Comparison of ENCODE assay signal across 1 cellular context in the genomic region with DNA sequence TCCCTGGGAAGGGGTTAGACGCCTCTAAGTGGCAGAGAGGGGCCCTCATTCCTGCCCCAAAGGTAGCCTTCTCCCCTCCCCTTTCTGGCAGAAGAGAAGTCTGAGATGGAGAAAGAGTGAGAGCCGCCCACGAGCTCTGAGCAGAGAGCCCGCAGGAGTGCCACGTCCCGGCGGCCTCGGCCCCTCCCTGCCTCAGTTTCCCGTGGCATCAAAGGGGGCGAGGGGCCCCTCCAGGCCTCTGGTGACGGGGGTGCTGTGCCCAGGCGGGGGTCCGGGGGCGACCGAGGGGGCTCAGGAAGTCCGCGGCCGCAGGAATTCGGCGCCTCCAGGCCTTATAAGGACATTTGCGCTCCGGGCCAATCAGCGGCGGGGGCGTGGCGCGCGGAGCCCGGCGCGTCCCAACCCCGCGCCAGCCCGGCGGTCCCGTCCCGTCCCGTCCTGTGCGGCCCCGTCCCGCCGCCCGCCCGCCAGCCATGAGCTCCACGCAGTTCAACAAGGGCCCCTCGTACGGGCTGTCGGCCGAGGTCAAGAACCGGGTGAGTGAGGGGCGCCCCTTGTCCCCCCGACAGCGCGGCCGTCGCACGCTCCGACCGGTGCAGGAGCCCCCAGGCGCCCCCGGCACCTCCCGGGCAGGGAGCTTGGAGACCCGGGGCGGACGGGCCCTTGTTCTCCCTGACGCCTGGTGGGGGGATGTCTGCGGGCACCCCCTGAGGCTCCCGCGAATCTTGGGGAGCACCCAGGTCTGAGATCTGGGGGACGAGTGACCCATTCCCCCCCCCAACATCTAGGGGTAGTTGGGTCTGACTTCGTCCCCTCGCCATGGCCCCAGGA.
TF ChIP-seq lines count a peak whose summit lies in the region.

A gene (plus strand): TSS at position 420 of the 831 bp plus-strand sequence. CDS start 54 bp downstream, at position 474.

TF ChIP-seq in GM12878, 131 proteins besides CTCF, POLR2A, EP300 and RAD21 (continued from another document and continues in another):
- TF ChIP-seq, protein P1, sequence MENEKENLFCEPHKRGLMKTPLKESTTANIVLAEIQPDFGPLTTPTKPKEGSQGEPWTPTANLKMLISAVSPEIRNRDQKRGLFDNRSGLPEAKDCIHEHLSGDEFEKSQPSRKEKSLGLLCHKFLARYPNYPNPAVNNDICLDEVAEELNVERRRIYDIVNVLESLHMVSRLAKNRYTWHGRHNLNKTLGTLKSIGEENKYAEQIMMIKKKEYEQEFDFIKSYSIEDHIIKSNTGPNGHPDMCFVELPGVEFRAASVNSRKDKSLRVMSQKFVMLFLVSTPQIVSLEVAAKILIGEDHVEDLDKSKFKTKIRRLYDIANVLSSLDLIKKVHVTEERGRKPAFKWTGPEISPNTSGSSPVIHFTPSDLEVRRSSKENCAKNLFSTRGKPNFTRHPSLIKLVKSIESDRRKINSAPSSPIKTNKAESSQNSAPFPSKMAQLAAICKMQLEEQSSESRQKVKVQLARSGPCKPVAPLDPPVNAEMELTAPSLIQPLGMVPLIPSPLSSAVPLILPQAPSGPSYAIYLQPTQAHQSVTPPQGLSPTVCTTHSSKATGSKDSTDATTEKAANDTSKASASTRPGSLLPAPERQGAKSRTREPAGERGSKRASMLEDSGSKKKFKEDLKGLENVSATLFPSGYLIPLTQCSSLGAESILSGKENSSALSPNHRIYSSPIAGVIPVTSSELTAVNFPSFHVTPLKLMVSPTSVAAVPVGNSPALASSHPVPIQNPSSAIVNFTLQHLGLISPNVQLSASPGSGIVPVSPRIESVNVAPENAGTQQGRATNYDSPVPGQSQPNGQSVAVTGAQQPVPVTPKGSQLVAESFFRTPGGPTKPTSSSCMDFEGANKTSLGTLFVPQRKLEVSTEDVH (IDR thresholded peaks at IDR 0.05; ENCODE audit: low read depth, partially characterized antibody), result no peak
- no peak for TF ChIP-seq MYB (IDR thresholded peaks at IDR 0.05; ENCODE audit: borderline replicate concordance, low read depth, low read length)
- TF ChIP-seq FOS (IDR thresholded peaks at IDR 0.05; ENCODE audit: borderline replicate concordance, extremely low read depth, insufficient read length), result no peak
- TF ChIP-seq, protein P2, sequence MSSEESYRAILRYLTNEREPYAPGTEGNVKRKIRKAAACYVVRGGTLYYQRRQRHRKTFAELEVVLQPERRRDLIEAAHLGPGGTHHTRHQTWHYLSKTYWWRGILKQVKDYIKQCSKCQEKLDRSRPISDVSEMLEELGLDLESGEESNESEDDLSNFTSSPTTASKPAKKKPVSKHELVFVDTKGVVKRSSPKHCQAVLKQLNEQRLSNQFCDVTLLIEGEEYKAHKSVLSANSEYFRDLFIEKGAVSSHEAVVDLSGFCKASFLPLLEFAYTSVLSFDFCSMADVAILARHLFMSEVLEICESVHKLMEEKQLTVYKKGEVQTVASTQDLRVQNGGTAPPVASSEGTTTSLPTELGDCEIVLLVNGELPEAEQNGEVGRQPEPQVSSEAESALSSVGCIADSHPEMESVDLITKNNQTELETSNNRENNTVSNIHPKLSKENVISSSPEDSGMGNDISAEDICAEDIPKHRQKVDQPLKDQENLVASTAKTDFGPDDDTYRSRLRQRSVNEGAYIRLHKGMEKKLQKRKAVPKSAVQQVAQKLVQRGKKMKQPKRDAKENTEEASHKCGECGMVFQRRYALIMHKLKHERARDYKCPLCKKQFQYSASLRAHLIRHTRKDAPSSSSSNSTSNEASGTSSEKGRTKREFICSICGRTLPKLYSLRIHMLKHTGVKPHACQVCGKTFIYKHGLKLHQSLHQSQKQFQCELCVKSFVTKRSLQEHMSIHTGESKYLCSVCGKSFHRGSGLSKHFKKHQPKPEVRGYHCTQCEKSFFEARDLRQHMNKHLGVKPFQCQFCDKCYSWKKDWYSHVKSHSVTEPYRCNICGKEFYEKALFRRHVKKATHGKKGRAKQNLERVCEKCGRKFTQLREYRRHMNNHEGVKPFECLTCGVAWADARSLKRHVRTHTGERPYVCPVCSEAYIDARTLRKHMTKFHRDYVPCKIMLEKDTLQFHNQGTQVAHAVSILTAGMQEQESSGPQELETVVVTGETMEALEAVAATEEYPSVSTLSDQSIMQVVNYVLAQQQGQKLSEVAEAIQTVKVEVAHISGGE (CRISPR knock-in tag; IDR thresholded peaks at IDR 0.05), result no peak
- TF ChIP-seq, protein P3, sequence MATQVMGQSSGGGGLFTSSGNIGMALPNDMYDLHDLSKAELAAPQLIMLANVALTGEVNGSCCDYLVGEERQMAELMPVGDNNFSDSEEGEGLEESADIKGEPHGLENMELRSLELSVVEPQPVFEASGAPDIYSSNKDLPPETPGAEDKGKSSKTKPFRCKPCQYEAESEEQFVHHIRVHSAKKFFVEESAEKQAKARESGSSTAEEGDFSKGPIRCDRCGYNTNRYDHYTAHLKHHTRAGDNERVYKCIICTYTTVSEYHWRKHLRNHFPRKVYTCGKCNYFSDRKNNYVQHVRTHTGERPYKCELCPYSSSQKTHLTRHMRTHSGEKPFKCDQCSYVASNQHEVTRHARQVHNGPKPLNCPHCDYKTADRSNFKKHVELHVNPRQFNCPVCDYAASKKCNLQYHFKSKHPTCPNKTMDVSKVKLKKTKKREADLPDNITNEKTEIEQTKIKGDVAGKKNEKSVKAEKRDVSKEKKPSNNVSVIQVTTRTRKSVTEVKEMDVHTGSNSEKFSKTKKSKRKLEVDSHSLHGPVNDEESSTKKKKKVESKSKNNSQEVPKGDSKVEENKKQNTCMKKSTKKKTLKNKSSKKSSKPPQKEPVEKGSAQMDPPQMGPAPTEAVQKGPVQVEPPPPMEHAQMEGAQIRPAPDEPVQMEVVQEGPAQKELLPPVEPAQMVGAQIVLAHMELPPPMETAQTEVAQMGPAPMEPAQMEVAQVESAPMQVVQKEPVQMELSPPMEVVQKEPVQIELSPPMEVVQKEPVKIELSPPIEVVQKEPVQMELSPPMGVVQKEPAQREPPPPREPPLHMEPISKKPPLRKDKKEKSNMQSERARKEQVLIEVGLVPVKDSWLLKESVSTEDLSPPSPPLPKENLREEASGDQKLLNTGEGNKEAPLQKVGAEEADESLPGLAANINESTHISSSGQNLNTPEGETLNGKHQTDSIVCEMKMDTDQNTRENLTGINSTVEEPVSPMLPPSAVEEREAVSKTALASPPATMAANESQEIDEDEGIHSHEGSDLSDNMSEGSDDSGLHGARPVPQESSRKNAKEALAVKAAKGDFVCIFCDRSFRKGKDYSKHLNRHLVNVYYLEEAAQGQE (IDR thresholded peaks at IDR 0.05; ENCODE audit: low read depth, low read length), result no peak
- TF ChIP-seq, protein P4, sequence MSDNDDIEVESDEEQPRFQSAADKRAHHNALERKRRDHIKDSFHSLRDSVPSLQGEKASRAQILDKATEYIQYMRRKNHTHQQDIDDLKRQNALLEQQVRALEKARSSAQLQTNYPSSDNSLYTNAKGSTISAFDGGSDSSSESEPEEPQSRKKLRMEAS (IDR thresholded peaks at IDR 0.05; ENCODE audit: low read depth, low read length), result no peak
- no peak for TF ChIP-seq STAT3 (IDR thresholded peaks at IDR 0.05; ENCODE audit: low read depth, low read length)
- TF ChIP-seq ESRRA (IDR thresholded peaks at IDR 0.05; ENCODE audit: low read length), result no peak
- TF ChIP-seq, protein P5, sequence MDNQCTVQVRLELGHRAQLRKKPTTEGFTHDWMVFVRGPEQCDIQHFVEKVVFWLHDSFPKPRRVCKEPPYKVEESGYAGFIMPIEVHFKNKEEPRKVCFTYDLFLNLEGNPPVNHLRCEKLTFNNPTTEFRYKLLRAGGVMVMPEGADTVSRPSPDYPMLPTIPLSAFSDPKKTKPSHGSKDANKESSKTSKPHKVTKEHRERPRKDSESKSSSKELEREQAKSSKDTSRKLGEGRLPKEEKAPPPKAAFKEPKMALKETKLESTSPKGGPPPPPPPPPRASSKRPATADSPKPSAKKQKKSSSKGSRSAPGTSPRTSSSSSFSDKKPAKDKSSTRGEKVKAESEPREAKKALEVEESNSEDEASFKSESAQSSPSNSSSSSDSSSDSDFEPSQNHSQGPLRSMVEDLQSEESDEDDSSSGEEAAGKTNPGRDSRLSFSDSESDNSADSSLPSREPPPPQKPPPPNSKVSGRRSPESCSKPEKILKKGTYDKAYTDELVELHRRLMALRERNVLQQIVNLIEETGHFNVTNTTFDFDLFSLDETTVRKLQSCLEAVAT (IDR thresholded peaks at IDR 0.05), result no peak
- TF ChIP-seq, protein P6, sequence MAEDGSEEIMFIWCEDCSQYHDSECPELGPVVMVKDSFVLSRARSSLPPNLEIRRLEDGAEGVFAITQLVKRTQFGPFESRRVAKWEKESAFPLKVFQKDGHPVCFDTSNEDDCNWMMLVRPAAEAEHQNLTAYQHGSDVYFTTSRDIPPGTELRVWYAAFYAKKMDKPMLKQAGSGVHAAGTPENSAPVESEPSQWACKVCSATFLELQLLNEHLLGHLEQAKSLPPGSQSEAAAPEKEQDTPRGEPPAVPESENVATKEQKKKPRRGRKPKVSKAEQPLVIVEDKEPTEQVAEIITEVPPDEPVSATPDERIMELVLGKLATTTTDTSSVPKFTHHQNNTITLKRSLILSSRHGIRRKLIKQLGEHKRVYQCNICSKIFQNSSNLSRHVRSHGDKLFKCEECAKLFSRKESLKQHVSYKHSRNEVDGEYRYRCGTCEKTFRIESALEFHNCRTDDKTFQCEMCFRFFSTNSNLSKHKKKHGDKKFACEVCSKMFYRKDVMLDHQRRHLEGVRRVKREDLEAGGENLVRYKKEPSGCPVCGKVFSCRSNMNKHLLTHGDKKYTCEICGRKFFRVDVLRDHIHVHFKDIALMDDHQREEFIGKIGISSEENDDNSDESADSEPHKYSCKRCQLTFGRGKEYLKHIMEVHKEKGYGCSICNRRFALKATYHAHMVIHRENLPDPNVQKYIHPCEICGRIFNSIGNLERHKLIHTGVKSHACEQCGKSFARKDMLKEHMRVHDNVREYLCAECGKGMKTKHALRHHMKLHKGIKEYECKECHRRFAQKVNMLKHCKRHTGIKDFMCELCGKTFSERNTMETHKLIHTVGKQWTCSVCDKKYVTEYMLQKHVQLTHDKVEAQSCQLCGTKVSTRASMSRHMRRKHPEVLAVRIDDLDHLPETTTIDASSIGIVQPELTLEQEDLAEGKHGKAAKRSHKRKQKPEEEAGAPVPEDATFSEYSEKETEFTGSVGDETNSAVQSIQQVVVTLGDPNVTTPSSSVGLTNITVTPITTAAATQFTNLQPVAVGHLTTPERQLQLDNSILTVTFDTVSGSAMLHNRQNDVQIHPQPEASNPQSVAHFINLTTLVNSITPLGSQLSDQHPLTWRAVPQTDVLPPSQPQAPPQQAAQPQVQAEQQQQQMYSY (CRISPR knock-in tag; IDR thresholded peaks at IDR 0.05), result no peak
- no peak; the same call in 1 of the 2 replicates for TF ChIP-seq PML (IDR thresholded peaks at IDR 0.05; ENCODE audit: low read length)
- peak; percentile 95 to 98 for TF ChIP-seq SRF (IDR thresholded peaks at IDR 0.05; ENCODE audit: low read depth in 2 of 2, low read length in 2 of 2)
- TF ChIP-seq, protein P7, sequence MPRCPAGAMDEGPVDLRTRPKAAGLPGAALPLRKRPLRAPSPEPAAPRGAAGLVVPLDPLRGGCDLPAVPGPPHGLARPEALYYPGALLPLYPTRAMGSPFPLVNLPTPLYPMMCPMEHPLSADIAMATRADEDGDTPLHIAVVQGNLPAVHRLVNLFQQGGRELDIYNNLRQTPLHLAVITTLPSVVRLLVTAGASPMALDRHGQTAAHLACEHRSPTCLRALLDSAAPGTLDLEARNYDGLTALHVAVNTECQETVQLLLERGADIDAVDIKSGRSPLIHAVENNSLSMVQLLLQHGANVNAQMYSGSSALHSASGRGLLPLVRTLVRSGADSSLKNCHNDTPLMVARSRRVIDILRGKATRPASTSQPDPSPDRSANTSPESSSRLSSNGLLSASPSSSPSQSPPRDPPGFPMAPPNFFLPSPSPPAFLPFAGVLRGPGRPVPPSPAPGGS (IDR thresholded peaks at IDR 0.05; ENCODE audit: borderline replicate concordance, insufficient read depth, low read depth, low read length, poor library complexity, severe bottlenecking), result no peak
- no peak for TF ChIP-seq KLF5 (IDR thresholded peaks at IDR 0.05; ENCODE audit: partially characterized antibody)
- TF ChIP-seq, protein P8, sequence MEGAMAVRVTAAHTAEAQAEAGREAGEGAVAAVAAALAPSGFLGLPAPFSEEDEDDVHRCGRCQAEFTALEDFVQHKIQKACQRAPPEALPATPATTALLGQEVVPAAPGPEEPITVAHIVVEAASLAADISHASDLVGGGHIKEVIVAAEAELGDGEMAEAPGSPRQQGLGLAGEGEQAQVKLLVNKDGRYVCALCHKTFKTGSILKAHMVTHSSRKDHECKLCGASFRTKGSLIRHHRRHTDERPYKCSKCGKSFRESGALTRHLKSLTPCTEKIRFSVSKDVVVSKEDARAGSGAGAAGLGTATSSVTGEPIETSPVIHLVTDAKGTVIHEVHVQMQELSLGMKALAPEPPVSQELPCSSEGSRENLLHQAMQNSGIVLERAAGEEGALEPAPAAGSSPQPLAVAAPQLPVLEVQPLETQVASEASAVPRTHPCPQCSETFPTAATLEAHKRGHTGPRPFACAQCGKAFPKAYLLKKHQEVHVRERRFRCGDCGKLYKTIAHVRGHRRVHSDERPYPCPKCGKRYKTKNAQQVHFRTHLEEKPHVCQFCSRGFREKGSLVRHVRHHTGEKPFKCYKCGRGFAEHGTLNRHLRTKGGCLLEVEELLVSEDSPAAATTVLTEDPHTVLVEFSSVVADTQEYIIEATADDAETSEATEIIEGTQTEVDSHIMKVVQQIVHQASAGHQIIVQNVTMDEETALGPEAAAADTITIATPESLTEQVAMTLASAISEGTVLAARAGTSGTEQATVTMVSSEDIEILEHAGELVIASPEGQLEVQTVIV (IDR thresholded peaks at IDR 0.05; ENCODE audit: borderline replicate concordance, partially characterized antibody), result no peak
- TF ChIP-seq, protein P9, sequence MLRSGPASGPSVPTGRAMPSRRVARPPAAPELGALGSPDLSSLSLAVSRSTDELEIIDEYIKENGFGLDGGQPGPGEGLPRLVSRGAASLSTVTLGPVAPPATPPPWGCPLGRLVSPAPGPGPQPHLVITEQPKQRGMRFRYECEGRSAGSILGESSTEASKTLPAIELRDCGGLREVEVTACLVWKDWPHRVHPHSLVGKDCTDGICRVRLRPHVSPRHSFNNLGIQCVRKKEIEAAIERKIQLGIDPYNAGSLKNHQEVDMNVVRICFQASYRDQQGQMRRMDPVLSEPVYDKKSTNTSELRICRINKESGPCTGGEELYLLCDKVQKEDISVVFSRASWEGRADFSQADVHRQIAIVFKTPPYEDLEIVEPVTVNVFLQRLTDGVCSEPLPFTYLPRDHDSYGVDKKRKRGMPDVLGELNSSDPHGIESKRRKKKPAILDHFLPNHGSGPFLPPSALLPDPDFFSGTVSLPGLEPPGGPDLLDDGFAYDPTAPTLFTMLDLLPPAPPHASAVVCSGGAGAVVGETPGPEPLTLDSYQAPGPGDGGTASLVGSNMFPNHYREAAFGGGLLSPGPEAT (IDR thresholded peaks at IDR 0.05; ENCODE audit: low read depth), result no peak
- no peak for TF ChIP-seq CBX5 (IDR thresholded peaks at IDR 0.05; ENCODE audit: low read depth)
- no peak for TF ChIP-seq CBFB (IDR thresholded peaks at IDR 0.05; ENCODE audit: low read depth)
- no peak for TF ChIP-seq HDGF (IDR thresholded peaks at IDR 0.05)
- no peak for TF ChIP-seq ZBED1 (IDR thresholded peaks at IDR 0.05; ENCODE audit: borderline replicate concordance)
- peak; percentile 26; the same call in 1 of the 2 replicates for TF ChIP-seq YY1 (IDR thresholded peaks at IDR 0.05; ENCODE audit: low read depth, low read length)
- TF ChIP-seq ZNF207 (IDR thresholded peaks at IDR 0.05; ENCODE audit: borderline replicate concordance), result no peak
- no peak for TF ChIP-seq RAD51 (IDR thresholded peaks at IDR 0.05)
- no peak for TF ChIP-seq PAX5 (IDR thresholded peaks at IDR 0.05; ENCODE audit: borderline replicate concordance, low read depth, low read length)
- no peak for TF ChIP-seq POU2F2 (IDR thresholded peaks at IDR 0.05; ENCODE audit: borderline replicate concordance, low read depth, low read length)
- no peak for TF ChIP-seq SUPT20H (IDR thresholded peaks at IDR 0.05; ENCODE audit: borderline replicate concordance, control insufficient read depth, low read depth, low read length)
- TF ChIP-seq MTA3 (IDR thresholded peaks at IDR 0.05; ENCODE audit: borderline replicate concordance, low read length), result no peak
- no peak for TF ChIP-seq ZNF622 (IDR thresholded peaks at IDR 0.05)
- TF ChIP-seq SIN3A (IDR thresholded peaks at IDR 0.05; ENCODE audit: low read depth, low read length), result no peak
